ENCODE assay signal across 31 cellular contexts in genomic region chr10:64368298-64368697, GRCh38.
"Had no signal": no experiment of that assay in that cellular context is flagged by ENCODE, and none has a peak within 500 bp of the region (broad histone marks: within the 10 kb centered on the region; RNA-seq: fewer than 3 reads in every experiment).

No MANE protein-coding gene starts in this region.

- H3K27me3 ChIP-seq: body of pancreas, colonic mucosa, heart left ventricle had no signal

- H3K27ac ChIP-seq: body of pancreas, colonic mucosa, epithelial cell of prostate, heart left ventricle, WERI-Rb-1 had no signal

- FAIRE-seq: endometrium, endothelial cell of umbilical vein, frontal cortex had no signal

- H3K9me3 ChIP-seq: body of pancreas, colonic mucosa, heart left ventricle had no signal

- H3K4me3 ChIP-seq: body of pancreas, colonic mucosa, heart left ventricle had no signal

- H3K36me3 ChIP-seq: colonic mucosa, heart left ventricle, WERI-Rb-1 had no signal

- ATAC-seq: activated CD4-positive, CD25-positive, alpha-beta regulatory T cell treated with anti-CD3 and anti-CD28 coated beads, Interleukin-2, amount 50 U/mL, for 24 hours; activated CD8-positive, alpha-beta T cell treated with anti-CD3 and anti-CD28 coated beads for 36 hours; activated T-cell treated with anti-CD3 and anti-CD28 coated beads, Interleukin-2, amount 50 U/mL, for 4 hours; activated T-helper 17 cell treated with anti-CD3 and anti-CD28 coated beads, Interleukin-2, amount 50 U/mL, for 72 hours; body of pancreas; esophagus mucosa; heart left ventricle; T-helper 17 cell had no signal

- H3K4me1 ChIP-seq: colonic mucosa, heart left ventricle had no signal

- DNase-seq: activated B cell treated with CpG ODN at 0.5 μM for 24 hours; activated CD4-positive, alpha-beta T cell treated with anti-CD3 and anti-CD28 coated beads for 48 hours; activated CD4-positive, alpha-beta T cell treated with anti-CD3 and anti-CD28 coated beads, Interleukin-2, amount 50 U/mL, for 1 hour; activated CD4-positive, alpha-beta T cell treated with anti-CD3 and anti-CD28 coated beads, Interleukin-2, amount 50 U/mL, for 48 hours; activated CD8-positive, alpha-beta memory T cell treated with anti-CD3 and anti-CD28 coated beads for 24 hours; activated CD8-positive, alpha-beta T cell treated with anti-CD3 and anti-CD28 coated beads for 36 hours; activated effector memory CD4-positive, alpha-beta T cell treated with Interleukin-2 at 50 U/mL for 16 hours; activated gamma-delta T cell treated with Interleukin-2 at 50 U/mL for 16 hours; activated naive CD4-positive, alpha-beta T cell treated with anti-CD3 and anti-CD28 coated beads, Interleukin-2, amount 50 U/mL, for 16 hours; activated naive CD4-positive, alpha-beta T cell treated with Interleukin-2 at 50 U/mL for 16 hours; activated T-cell treated with anti-CD3 and anti-CD28 coated beads, Interleukin-2, amount 50 U/mL, for 4 hours; amniotic stem cell; anterior cingulate cortex; body of pancreas; caudate nucleus; colonic mucosa; effector CD8-positive, alpha-beta T cell; foreskin fibroblast; glutamatergic neuron; heart left ventricle; T-helper 1 cell; T-helper 17 cell; T1000; WERI-Rb-1 had no signal
